Comparison of ENCODE assay signal across 1 cellular context in the genomic region with DNA sequence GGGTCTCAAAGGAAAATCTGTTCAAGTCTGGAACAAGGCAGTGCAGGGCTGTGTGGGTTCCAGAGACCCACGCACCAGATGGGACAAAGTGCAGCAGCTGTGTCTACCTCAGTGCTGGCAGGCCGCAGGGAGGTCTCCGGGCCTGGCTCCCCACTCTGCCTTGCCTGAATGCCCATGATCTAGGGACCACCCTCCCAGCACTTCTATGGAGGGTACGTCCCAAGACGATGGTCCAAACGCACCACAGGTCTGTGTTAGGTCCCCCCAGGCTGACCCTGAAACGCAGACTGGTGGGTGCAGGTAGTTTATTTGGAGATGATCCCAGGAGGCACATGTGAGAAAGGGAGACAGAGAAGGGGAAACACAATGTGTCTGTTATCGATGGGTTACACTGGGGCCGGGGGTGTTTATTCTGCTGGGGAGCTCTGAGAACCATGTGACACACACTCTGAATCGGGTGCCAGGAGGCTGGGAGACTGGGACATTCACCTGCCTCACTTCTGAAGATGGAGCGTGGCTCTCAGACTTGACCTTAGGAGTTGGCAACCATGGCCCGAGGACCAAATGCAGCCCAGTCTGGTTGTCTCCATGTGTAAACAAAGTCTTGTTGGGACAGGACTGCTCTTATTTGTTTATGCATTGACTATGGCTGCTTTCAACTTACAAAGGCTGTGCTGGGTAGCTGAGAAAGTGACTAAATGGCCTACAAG.
TF ChIP-seq lines count a peak whose summit lies in the region.

No MANE protein-coding gene starts in this region.

TF ChIP-seq in SK-N-SH treated with all-trans-retinoic acid at 6 μM for 48 hours, 23 proteins besides CTCF, POLR2A, EP300 and RAD21 (continued from another document):
- TF ChIP-seq, protein P1, sequence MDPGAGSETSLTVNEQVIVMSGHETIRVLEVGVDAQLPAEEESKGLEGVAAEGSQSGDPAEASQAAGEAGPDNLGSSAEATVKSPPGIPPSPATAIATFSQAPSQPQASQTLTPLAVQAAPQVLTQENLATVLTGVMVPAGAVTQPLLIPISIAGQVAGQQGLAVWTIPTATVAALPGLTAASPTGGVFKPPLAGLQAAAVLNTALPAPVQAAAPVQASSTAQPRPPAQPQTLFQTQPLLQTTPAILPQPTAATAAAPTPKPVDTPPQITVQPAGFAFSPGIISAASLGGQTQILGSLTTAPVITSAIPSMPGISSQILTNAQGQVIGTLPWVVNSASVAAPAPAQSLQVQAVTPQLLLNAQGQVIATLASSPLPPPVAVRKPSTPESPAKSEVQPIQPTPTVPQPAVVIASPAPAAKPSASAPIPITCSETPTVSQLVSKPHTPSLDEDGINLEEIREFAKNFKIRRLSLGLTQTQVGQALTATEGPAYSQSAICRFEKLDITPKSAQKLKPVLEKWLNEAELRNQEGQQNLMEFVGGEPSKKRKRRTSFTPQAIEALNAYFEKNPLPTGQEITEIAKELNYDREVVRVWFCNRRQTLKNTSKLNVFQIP (CRISPR knock-in tag; IDR thresholded peaks at IDR 0.05; ENCODE audit: borderline replicate concordance, low read depth) = no peak
- TF ChIP-seq ZFP30 (CRISPR knock-in tag; IDR thresholded peaks at IDR 0.05) = no peak
- TF ChIP-seq CREB5 (CRISPR knock-in tag; IDR thresholded peaks at IDR 0.05; ENCODE audit: low read depth) = no peak
- TF ChIP-seq CSDC2 (CRISPR knock-in tag; IDR thresholded peaks at IDR 0.05) = no peak
- no peak for TF ChIP-seq PPARA (CRISPR knock-in tag; IDR thresholded peaks at IDR 0.05; ENCODE audit: borderline replicate concordance)
- TF ChIP-seq CSRNP3 (CRISPR knock-in tag; IDR thresholded peaks at IDR 0.05) = no peak
- no peak for TF ChIP-seq TCF4 (CRISPR knock-in tag; IDR thresholded peaks at IDR 0.05; ENCODE audit: borderline replicate concordance)
- TF ChIP-seq ESRRG (CRISPR knock-in tag; IDR thresholded peaks at IDR 0.05) = no peak
- TF ChIP-seq ARNTL (CRISPR knock-in tag; IDR thresholded peaks at IDR 0.05; ENCODE audit: borderline replicate concordance, low read depth) = no peak
- no peak for TF ChIP-seq GLIS3 (CRISPR knock-in tag; IDR thresholded peaks at IDR 0.05)
- no peak for TF ChIP-seq ISL1 (CRISPR knock-in tag; IDR thresholded peaks at IDR 0.05)
